ENCODE assay signal across 22 cellular contexts in the genomic region with DNA sequence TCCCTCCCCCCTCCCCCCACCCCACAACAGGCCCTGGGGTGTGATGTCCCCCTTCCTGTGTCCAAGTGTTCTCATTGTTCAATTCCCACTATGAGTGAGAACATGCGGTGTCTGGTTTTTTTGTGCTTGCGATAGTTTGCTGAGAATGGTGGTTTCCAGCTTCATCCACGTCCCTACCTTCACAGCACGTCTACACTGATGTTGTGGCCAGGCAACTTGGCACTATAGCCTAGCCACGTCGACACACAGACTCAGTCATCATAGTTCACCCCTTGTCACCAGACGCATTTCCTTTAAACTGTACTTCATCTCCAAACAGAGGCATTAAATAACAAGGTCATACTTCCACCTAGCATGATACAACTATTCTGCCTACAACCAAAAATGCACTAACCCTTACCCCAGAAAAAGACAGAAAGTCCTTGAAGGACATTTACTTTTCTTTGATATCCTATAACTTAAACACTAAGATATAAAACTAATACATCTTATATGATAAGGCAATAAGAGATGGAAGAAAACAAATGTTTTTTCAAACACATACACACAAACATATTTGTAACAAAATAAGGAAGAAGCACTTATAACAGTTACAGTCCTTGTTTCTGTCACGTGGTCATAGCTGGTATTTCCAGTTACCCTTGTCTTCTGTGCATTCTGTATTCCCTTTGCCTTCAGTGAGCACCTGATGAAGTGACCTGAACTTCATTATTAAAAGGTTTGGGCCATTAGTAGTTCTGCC.
A peak's percentile ranks its signal among the peaks of the same experiment; 100 is the strongest.
DNase-seq lines count a peak whose midpoint lies in the region; ATAC-seq, FAIRE-seq and TF ChIP-seq lines count a peak whose summit lies in the region.
"Had no signal": no experiment of that assay in that cellular context is flagged by ENCODE, and none has a peak within 500 bp of the region (broad histone marks: within the 10 kb centered on the region; RNA-seq: fewer than 3 reads in every experiment).

No MANE protein-coding gene starts in this region.

- WGBS in A549 (ENCODE audit: missing lambda C conversion rate): 64% methylated on average over 8 of the region's 8 CpGs
- 90% methylated on average over 8 of the region's 8 CpGs for WGBS in mesenchymal stem cell

- H2AFZ ChIP-seq in mesenchymal stem cell (ENCODE audit: low read depth, low read length): no peak overlapping the region

- peaks cover 24% of the 10 kb centered on the region for H3K4me1 Mint-ChIP-seq in activated T-helper 1 cell treated with anti-CD3 and anti-CD28 coated beads, Interleukin-12 subunit alpha, Interleukin-12 subunit beta, Interleukin-2, Interleukin-4 antibody, amounts not matched to agents 30 ng/mL and 10 ng/mL and 1 ng/mL, durations not matched to agents 14 hours and 24 hours and 36 hours (ENCODE audit: low read depth)

- H3K4me2 ChIP-seq in A549 (no peak overlapping the region), mesenchymal stem cell (ENCODE audit: low read length, poor library complexity, severe bottlenecking) (no peak overlapping the region)

- H3K4me3 ChIP-seq in A549 (no peak overlapping the region), mesenchymal stem cell (ENCODE audit: insufficient read depth in 1 of 2, low read depth in 1 of 2, low read length in 2 of 2) (no peak overlapping the region)
- H3K4me3 ChIP-seq: coronary artery, Peyer's patch had no signal

- no peak for DNase-seq in A549 (ENCODE audit: low read depth in 1 of 2, low spot score in 1 of 2)
- no peak for DNase-seq in GM12892 (ENCODE audit: insufficient read length)
- DNase-seq in activated T-helper 1 cell treated with anti-CD3 and anti-CD28 coated beads, Interleukin-12 subunit alpha, Interleukin-12 subunit beta, Interleukin-2, Interleukin-4 antibody, amounts not matched to agents 30 ng/mL and 10 ng/mL and 1 ng/mL, durations not matched to agents 14 hours and 24 hours and 36 hours (ENCODE audit: low spot score): no peak
- no peak for DNase-seq in foreskin keratinocyte
- DNase-seq in NCI-H345 treated with DMSO at 0.1 percent for 48 hours (lab: John Stamatoyannopoulos, UW; ENCODE audit: unreplicated experiment): no peak
- DNase-seq in NCI-H526 (lab: John Stamatoyannopoulos, UW): no peak
- no peak for DNase-seq in mesenchymal stem cell
- DNase-seq: activated CD8-positive, alpha-beta memory T cell treated with anti-CD3 and anti-CD28 coated beads, Interleukin-2, amount 50 U/mL, for 48 hours; activated gamma-delta T cell; C1 segment of cervical spinal cord; DMS 273 treated with DMSO at 0.1 percent for 48 hours; NCI-H1048; NCI-H1930; NCI-H446 treated with DMSO at 0.1 percent for 48 hours; Peyer's patch; small intestine; stimulated activated naive CD4-positive, alpha-beta T cell; T-cell had no signal

- no peaks in the 10 kb centered on the region for H3K27me3 ChIP-seq in foreskin keratinocyte
- no peaks in the 10 kb centered on the region for H3K27me3 ChIP-seq in mesenchymal stem cell (ENCODE audit: control insufficient read depth in 1 of 2, insufficient read depth in 1 of 2, low read length in 2 of 2)
- H3K27me3 ChIP-seq: Peyer's patch had no signal

- intact Hi-C loops in activated T-helper 1 cell treated with anti-CD3 and anti-CD28 coated beads, Interleukin-12 subunit alpha, Interleukin-12 subunit beta, Interleukin-2, Interleukin-4 antibody, amounts not matched to agents 30 ng/mL and 10 ng/mL and 1 ng/mL, durations not matched to agents 14 hours and 24 hours and 36 hours (cut with micrococcal nuclease): no loop called here

- TF ChIP-seq CTCF in A549 (IDR thresholded peaks at IDR 0.05): no peak
- TF ChIP-seq CTCF in foreskin keratinocyte (conservative IDR thresholded peaks at IDR 0.05): no peak

- POLR2A ChIA-PET in A549 (lab: Yijun Ruan, JAX): no interaction called here

- peaks cover 6% of the 10 kb centered on the region for H3K36me3 Mint-ChIP-seq in activated T-helper 1 cell treated with anti-CD3 and anti-CD28 coated beads, Interleukin-12 subunit alpha, Interleukin-12 subunit beta, Interleukin-2, Interleukin-4 antibody, amounts not matched to agents 30 ng/mL and 10 ng/mL and 1 ng/mL, durations not matched to agents 14 hours and 24 hours and 36 hours (ENCODE audit: low read depth)
- H3K36me3 Mint-ChIP-seq: brain, T-cell had no signal

- no peak overlapping the region for H2BK5ac ChIP-seq in mesenchymal stem cell (ENCODE audit: low read depth, low read length, poor library complexity, severe bottlenecking)

- peaks cover 2% of the 10 kb centered on the region for H3K27me3 Mint-ChIP-seq in activated T-helper 1 cell treated with anti-CD3 and anti-CD28 coated beads, Interleukin-12 subunit alpha, Interleukin-12 subunit beta, Interleukin-2, Interleukin-4 antibody, amounts not matched to agents 30 ng/mL and 10 ng/mL and 1 ng/mL, durations not matched to agents 14 hours and 24 hours and 36 hours (ENCODE audit: insufficient read depth)
- H3K27me3 Mint-ChIP-seq: T-cell had no signal

- no peak for TF ChIP-seq RAD21 in A549 (conservative IDR thresholded peaks at IDR 0.05 in 1 of 2, IDR thresholded peaks at IDR 0.05 in 1 of 2)

- H3K14ac ChIP-seq in mesenchymal stem cell (ENCODE audit: low read length in 2 of 2): no peak overlapping the region

- H3K4me1 ChIP-seq in A549 (peaks cover 11% of the 10 kb centered on the region), foreskin keratinocyte (peaks cover 9% of the 10 kb centered on the region), mesenchymal stem cell (ENCODE audit: control insufficient read depth, insufficient read depth, low read depth, low read length) (no peaks in the 10 kb centered on the region)

- no peak overlapping the region for H3K27ac ChIP-seq in A549
- H3K27ac ChIP-seq in foreskin keratinocyte: peak overlapping the region; percentile 64
- no peak overlapping the region for H3K27ac ChIP-seq in mesenchymal stem cell (ENCODE audit: low read length, poor library complexity, severe bottlenecking)
- H3K27ac ChIP-seq: coronary artery, Peyer's patch had no signal

- H3K27ac Mint-ChIP-seq in activated T-helper 1 cell treated with anti-CD3 and anti-CD28 coated beads, Interleukin-12 subunit alpha, Interleukin-12 subunit beta, Interleukin-2, Interleukin-4 antibody, amounts not matched to agents 30 ng/mL and 10 ng/mL and 1 ng/mL, durations not matched to agents 14 hours and 24 hours and 36 hours: peak overlapping the region; percentile 8
- H3K27ac Mint-ChIP-seq: brain had no signal

- no peaks in the 10 kb centered on the region for H3K9me3 ChIP-seq in A549
- peaks cover 11% of the 10 kb centered on the region for H3K9me3 ChIP-seq in mesenchymal stem cell (ENCODE audit: control insufficient read depth, low read length)
- H3K9me3 ChIP-seq: Peyer's patch had no signal

- no peak overlapping the region for H2AK5ac ChIP-seq in mesenchymal stem cell (ENCODE audit: low read length, severe bottlenecking)

- TF ChIP-seq POLR2A in A549 (IDR thresholded peaks at IDR 0.05; ENCODE audit: low read length) (no peak), GM12892 (IDR thresholded peaks at IDR 0.05; ENCODE audit: low read depth, low read length) (no peak)

- H4K8ac ChIP-seq in mesenchymal stem cell (ENCODE audit: low read length): no peak overlapping the region

- no peak overlapping the region for H3K4ac ChIP-seq in mesenchymal stem cell (ENCODE audit: low read depth in 1 of 2, low read length in 2 of 2)

- no peak overlapping the region for H2BK120ac ChIP-seq in mesenchymal stem cell (ENCODE audit: low read depth, low read length)

- H3K23ac ChIP-seq in mesenchymal stem cell (ENCODE audit: low read length in 2 of 2): no peak overlapping the region

- H2BK12ac ChIP-seq in mesenchymal stem cell (ENCODE audit: low read length in 2 of 2): no peak overlapping the region

- no peaks in the 10 kb centered on the region for H3K79me1 ChIP-seq in mesenchymal stem cell (replicated peaks; ENCODE audit: low read length, poor library complexity, severe bottlenecking)

- CTCF ChIA-PET in A549 (lab: Yijun Ruan, JAX): interaction anchor here (1.1 to 2.7 kb wide), 3 partner anchors 13 to 40 kb away, joined by 3 to 17 read pairs (median 10); no protein-coding TSS in a partner anchor

- FAIRE-seq in A549 (lab: Jason Lieb, UNC) (peak; percentile 39), GM12892 (lab: Jason Lieb, UNC) (peak; percentile 24)
- FAIRE-seq: G401.6, small intestine had no signal

- ATAC-seq in A549 (no peak), foreskin keratinocyte (no peak), GM19397 (IDR thresholded peaks at IDR 0.05; ENCODE audit: unreplicated experiment) (no peak)
- ATAC-seq: T-cell had no signal

- H3K18ac ChIP-seq in mesenchymal stem cell (ENCODE audit: low read depth in 1 of 2, low read length in 2 of 2): no peak overlapping the region

- no peaks in the 10 kb centered on the region for H3K36me3 ChIP-seq in mesenchymal stem cell (ENCODE audit: control insufficient read depth in 1 of 2, insufficient read depth in 2 of 2, low read depth in 1 of 2, low read length in 2 of 2)
- H3K36me3 ChIP-seq: Peyer's patch had no signal

- no peak overlapping the region for H4K91ac ChIP-seq in mesenchymal stem cell (ENCODE audit: low read length)

- H3K9ac ChIP-seq in mesenchymal stem cell (ENCODE audit: low read length): no peak overlapping the region

- H2BK15ac ChIP-seq in mesenchymal stem cell (ENCODE audit: low read depth, poor library complexity, severe bottlenecking): no peak overlapping the region

- H3K4me3 Mint-ChIP-seq in activated T-helper 1 cell treated with anti-CD3 and anti-CD28 coated beads, Interleukin-12 subunit alpha, Interleukin-12 subunit beta, Interleukin-2, Interleukin-4 antibody, amounts not matched to agents 30 ng/mL and 10 ng/mL and 1 ng/mL, durations not matched to agents 14 hours and 24 hours and 36 hours: no peak overlapping the region
- H3K4me3 Mint-ChIP-seq: brain, T-cell had no signal

- H3K9me3 Mint-ChIP-seq in activated T-helper 1 cell treated with anti-CD3 and anti-CD28 coated beads, Interleukin-12 subunit alpha, Interleukin-12 subunit beta, Interleukin-2, Interleukin-4 antibody, amounts not matched to agents 30 ng/mL and 10 ng/mL and 1 ng/mL, durations not matched to agents 14 hours and 24 hours and 36 hours: no peaks in the 10 kb centered on the region

- no peak for TF ChIP-seq EP300 in A549 (IDR thresholded peaks at IDR 0.05)

TF ChIP-seq in A549, 52 proteins besides CTCF, POLR2A, EP300 and RAD21:
- TF ChIP-seq KDM1A (IDR thresholded peaks at IDR 0.05; ENCODE audit: low read depth) (no peak), SREBF2 (IDR thresholded peaks at IDR 0.05) (no peak), PHF8 (IDR thresholded peaks at IDR 0.05; ENCODE audit: borderline replicate concordance, low read depth) (no peak)
- TF ChIP-seq, protein P1, sequence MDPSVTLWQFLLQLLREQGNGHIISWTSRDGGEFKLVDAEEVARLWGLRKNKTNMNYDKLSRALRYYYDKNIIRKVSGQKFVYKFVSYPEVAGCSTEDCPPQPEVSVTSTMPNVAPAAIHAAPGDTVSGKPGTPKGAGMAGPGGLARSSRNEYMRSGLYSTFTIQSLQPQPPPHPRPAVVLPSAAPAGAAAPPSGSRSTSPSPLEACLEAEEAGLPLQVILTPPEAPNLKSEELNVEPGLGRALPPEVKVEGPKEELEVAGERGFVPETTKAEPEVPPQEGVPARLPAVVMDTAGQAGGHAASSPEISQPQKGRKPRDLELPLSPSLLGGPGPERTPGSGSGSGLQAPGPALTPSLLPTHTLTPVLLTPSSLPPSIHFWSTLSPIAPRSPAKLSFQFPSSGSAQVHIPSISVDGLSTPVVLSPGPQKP (IDR thresholded peaks at IDR 0.05; ENCODE audit: low read depth, low read length): no peak
